ENCODE assay signal across 19 cellular contexts in genomic region chr20:35472209-35472608, GRCh38. TPM values are rescaled to one million over a fixed set of nuclear protein-coding genes. Genes with fewer than 3 reads are reported as not detected.
DNase-seq lines count a peak whose midpoint lies in the region; ATAC-seq lines count a peak whose summit lies in the region.
"Had no signal": no experiment of that assay in that cellular context is flagged by ENCODE, and none has a peak within 500 bp of the region (broad histone marks: within the 10 kb centered on the region; RNA-seq: fewer than 3 reads in every experiment).

No MANE protein-coding gene starts in this region.

- no peak for ATAC-seq in activated naive CD4-positive, alpha-beta T cell treated with anti-CD3 and anti-CD28 coated beads, Interleukin-2, amount 50 U/mL, for 72 hours
- ATAC-seq in effector memory CD8-positive, alpha-beta T cell (replicated peaks): no peak
- peak; percentile 64 for ATAC-seq in stimulated activated memory B cell treated with anti-CD40 and anti-IgM and Interleukin-4, amounts not matched to agents 10 μg/mL and 1 μg/mL and 100 μg/mL, for 72 hours
- no peak for ATAC-seq in GM21529 (IDR thresholded peaks at IDR 0.05; ENCODE audit: unreplicated experiment)
- ATAC-seq: A549 had no signal

- DNase-seq in activated naive CD4-positive, alpha-beta T cell treated with anti-CD3 and anti-CD28 coated beads, Interleukin-2, amount 50 U/mL, for 72 hours (ENCODE audit: low spot score in 2 of 2): no peak
- DNase-seq in effector memory CD8-positive, alpha-beta T cell: no peak
- DNase-seq in DMS53 treated with DMSO at 0.1 percent for 48 hours (lab: John Stamatoyannopoulos, UW; ENCODE audit: unreplicated experiment): no peak
- DNase-seq in activated T-helper 1 cell treated with anti-CD3 and anti-CD28 coated beads, Interleukin-12 subunit alpha, Interleukin-12 subunit beta, Interleukin-2, Interleukin-4 antibody, amounts not matched to agents 30 ng/mL and 10 ng/mL and 1 ng/mL, durations not matched to agents 14 hours and 24 hours and 36 hours (ENCODE audit: low spot score): no peak
- DNase-seq: GF-D8, GOT3, KG1, NCI-H1436, NCI-H2029 treated with DMSO at 0.1 percent for 48 hours, NCI-H510A treated with DMSO at 0.1 percent for 48 hours, RPMI8226, SJCRH30 had no signal

- intact Hi-C loops in activated T-helper 1 cell treated with anti-CD3 and anti-CD28 coated beads, Interleukin-12 subunit alpha, Interleukin-12 subunit beta, Interleukin-2, Interleukin-4 antibody, amounts not matched to agents 30 ng/mL and 10 ng/mL and 1 ng/mL, durations not matched to agents 14 hours and 24 hours and 36 hours (cut with micrococcal nuclease): no loop called here

- H3K36me3 Mint-ChIP-seq in activated naive CD4-positive, alpha-beta T cell treated with anti-CD3 and anti-CD28 coated beads, Interleukin-2, amount 50 U/mL, for 24 hours: no peaks in the 10 kb centered on the region
- H3K36me3 Mint-ChIP-seq in activated naive CD4-positive, alpha-beta T cell treated with anti-CD3 and anti-CD28 coated beads, Interleukin-2, amount 50 U/mL, for 72 hours: no peaks in the 10 kb centered on the region
- H3K36me3 Mint-ChIP-seq in IgD-negative memory B cell: no peaks in the 10 kb centered on the region
- peaks cover 9% of the 10 kb centered on the region for H3K36me3 Mint-ChIP-seq in effector memory CD8-positive, alpha-beta T cell (ENCODE audit: insufficient read depth)
- H3K36me3 Mint-ChIP-seq in stimulated activated memory B cell treated with anti-CD40 and anti-IgM and Interleukin-4, amounts not matched to agents 10 μg/mL and 1 μg/mL and 100 μg/mL, for 72 hours: no peaks in the 10 kb centered on the region
- peaks cover 6% of the 10 kb centered on the region for H3K36me3 Mint-ChIP-seq in activated T-helper 1 cell treated with anti-CD3 and anti-CD28 coated beads, Interleukin-12 subunit alpha, Interleukin-12 subunit beta, Interleukin-2, Interleukin-4 antibody, amounts not matched to agents 30 ng/mL and 10 ng/mL and 1 ng/mL, durations not matched to agents 14 hours and 24 hours and 36 hours (ENCODE audit: low read depth)

- H3K27me3 Mint-ChIP-seq in activated naive CD4-positive, alpha-beta T cell treated with anti-CD3 and anti-CD28 coated beads, Interleukin-2, amount 50 U/mL, for 24 hours: no peaks in the 10 kb centered on the region
- H3K27me3 Mint-ChIP-seq in IgD-negative memory B cell: no peaks in the 10 kb centered on the region
- no peaks in the 10 kb centered on the region for H3K27me3 Mint-ChIP-seq in effector memory CD8-positive, alpha-beta T cell
- no peaks in the 10 kb centered on the region for H3K27me3 Mint-ChIP-seq in stimulated activated memory B cell treated with anti-CD40 and anti-IgM and Interleukin-4, amounts not matched to agents 10 μg/mL and 1 μg/mL and 100 μg/mL, for 72 hours
- no peaks in the 10 kb centered on the region for H3K27me3 Mint-ChIP-seq in activated T-helper 1 cell treated with anti-CD3 and anti-CD28 coated beads, Interleukin-12 subunit alpha, Interleukin-12 subunit beta, Interleukin-2, Interleukin-4 antibody, amounts not matched to agents 30 ng/mL and 10 ng/mL and 1 ng/mL, durations not matched to agents 14 hours and 24 hours and 36 hours (ENCODE audit: insufficient read depth)

- H3K9me3 Mint-ChIP-seq in activated naive CD4-positive, alpha-beta T cell treated with anti-CD3 and anti-CD28 coated beads, Interleukin-2, amount 50 U/mL, for 24 hours: no peaks in the 10 kb centered on the region
- H3K9me3 Mint-ChIP-seq in activated naive CD4-positive, alpha-beta T cell treated with anti-CD3 and anti-CD28 coated beads, Interleukin-2, amount 50 U/mL, for 72 hours: no peaks in the 10 kb centered on the region
- H3K9me3 Mint-ChIP-seq in IgD-negative memory B cell: no peaks in the 10 kb centered on the region
- no peaks in the 10 kb centered on the region for H3K9me3 Mint-ChIP-seq in effector memory CD8-positive, alpha-beta T cell
- H3K9me3 Mint-ChIP-seq in stimulated activated memory B cell treated with anti-CD40 and anti-IgM and Interleukin-4, amounts not matched to agents 10 μg/mL and 1 μg/mL and 100 μg/mL, for 72 hours: no peaks in the 10 kb centered on the region
- no peaks in the 10 kb centered on the region for H3K9me3 Mint-ChIP-seq in activated T-helper 1 cell treated with anti-CD3 and anti-CD28 coated beads, Interleukin-12 subunit alpha, Interleukin-12 subunit beta, Interleukin-2, Interleukin-4 antibody, amounts not matched to agents 30 ng/mL and 10 ng/mL and 1 ng/mL, durations not matched to agents 14 hours and 24 hours and 36 hours
- H3K9me3 Mint-ChIP-seq: CD14-positive monocyte had no signal

- no peaks in the 10 kb centered on the region for H3K4me1 Mint-ChIP-seq in activated naive CD4-positive, alpha-beta T cell treated with anti-CD3 and anti-CD28 coated beads, Interleukin-2, amount 50 U/mL, for 24 hours
- peaks cover 11 to 17% (median 16%) of the 10 kb centered on the region in 3 donors for H3K4me1 Mint-ChIP-seq in IgD-negative memory B cell
- H3K4me1 Mint-ChIP-seq in effector memory CD8-positive, alpha-beta T cell (ENCODE audit: low read depth in 2 of 2): peaks cover 0 to 2% of the 10 kb centered on the region in 2 donors
- peaks cover 10% of the 10 kb centered on the region for H3K4me1 Mint-ChIP-seq in stimulated activated memory B cell treated with anti-CD40 and anti-IgM and Interleukin-4, amounts not matched to agents 10 μg/mL and 1 μg/mL and 100 μg/mL, for 72 hours
- no peaks in the 10 kb centered on the region for H3K4me1 Mint-ChIP-seq in activated T-helper 1 cell treated with anti-CD3 and anti-CD28 coated beads, Interleukin-12 subunit alpha, Interleukin-12 subunit beta, Interleukin-2, Interleukin-4 antibody, amounts not matched to agents 30 ng/mL and 10 ng/mL and 1 ng/mL, durations not matched to agents 14 hours and 24 hours and 36 hours (ENCODE audit: low read depth)

- no peak overlapping the region for H3K4me3 Mint-ChIP-seq in activated naive CD4-positive, alpha-beta T cell treated with anti-CD3 and anti-CD28 coated beads, Interleukin-2, amount 50 U/mL, for 24 hours
- H3K4me3 Mint-ChIP-seq in IgD-negative memory B cell: no peak overlapping the region
- H3K4me3 Mint-ChIP-seq in effector memory CD8-positive, alpha-beta T cell: no peak overlapping the region
- H3K4me3 Mint-ChIP-seq in stimulated activated memory B cell treated with anti-CD40 and anti-IgM and Interleukin-4, amounts not matched to agents 10 μg/mL and 1 μg/mL and 100 μg/mL, for 72 hours: no peak overlapping the region
- H3K4me3 Mint-ChIP-seq in activated T-helper 1 cell treated with anti-CD3 and anti-CD28 coated beads, Interleukin-12 subunit alpha, Interleukin-12 subunit beta, Interleukin-2, Interleukin-4 antibody, amounts not matched to agents 30 ng/mL and 10 ng/mL and 1 ng/mL, durations not matched to agents 14 hours and 24 hours and 36 hours: no peak overlapping the region
- H3K4me3 Mint-ChIP-seq: CD14-positive monocyte had no signal

- peak overlapping the region; percentile 36 for H3K27ac Mint-ChIP-seq in activated naive CD4-positive, alpha-beta T cell treated with anti-CD3 and anti-CD28 coated beads, Interleukin-2, amount 50 U/mL, for 24 hours
- H3K27ac Mint-ChIP-seq in activated naive CD4-positive, alpha-beta T cell treated with anti-CD3 and anti-CD28 coated beads, Interleukin-2, amount 50 U/mL, for 72 hours: peak overlapping the region in 1 of 2 donors; percentile 12
- peak overlapping the region in 2 of 3 donors; percentile 42 to 51 for H3K27ac Mint-ChIP-seq in IgD-negative memory B cell
- peak overlapping the region; percentile 3 to 84 for H3K27ac Mint-ChIP-seq in effector memory CD8-positive, alpha-beta T cell
- H3K27ac Mint-ChIP-seq in stimulated activated memory B cell treated with anti-CD40 and anti-IgM and Interleukin-4, amounts not matched to agents 10 μg/mL and 1 μg/mL and 100 μg/mL, for 72 hours: no peak overlapping the region
- H3K27ac Mint-ChIP-seq in activated T-helper 1 cell treated with anti-CD3 and anti-CD28 coated beads, Interleukin-12 subunit alpha, Interleukin-12 subunit beta, Interleukin-2, Interleukin-4 antibody, amounts not matched to agents 30 ng/mL and 10 ng/mL and 1 ng/mL, durations not matched to agents 14 hours and 24 hours and 36 hours: no peak overlapping the region

RNA-seq across cellular contexts. Expression of gene CEP250, which starts 16.8 kb away (rescaled TPM):
- total RNA-seq in activated naive CD4-positive, alpha-beta T cell treated with anti-CD3 and anti-CD28 coated beads, Interleukin-2, amount 50 U/mL, for 72 hours: 10 to 100 TPM; 62.5 to 74.7 TPM
- 23.1 TPM for polyA plus RNA-seq in IgD-negative memory B cell
- total RNA-seq in activated T-helper 1 cell treated with anti-CD3 and anti-CD28 coated beads, Interleukin-12 subunit alpha, Interleukin-12 subunit beta, Interleukin-2, Interleukin-4 antibody, amounts not matched to agents 30 ng/mL and 10 ng/mL and 1 ng/mL, durations not matched to agents 14 hours and 24 hours and 36 hours: 44.4 and 45.6 TPM in 2 replicates

RNA-seq across cellular contexts. Expression of gene GDF5, which starts 34.2 kb away (rescaled TPM):
- under 1 TPM in 1 of 2 donors, not detected in 1; 0.11 TPM for total RNA-seq in activated naive CD4-positive, alpha-beta T cell treated with anti-CD3 and anti-CD28 coated beads, Interleukin-2, amount 50 U/mL, for 72 hours
- polyA plus RNA-seq in IgD-negative memory B cell: not detected
- total RNA-seq in activated T-helper 1 cell treated with anti-CD3 and anti-CD28 coated beads, Interleukin-12 subunit alpha, Interleukin-12 subunit beta, Interleukin-2, Interleukin-4 antibody, amounts not matched to agents 30 ng/mL and 10 ng/mL and 1 ng/mL, durations not matched to agents 14 hours and 24 hours and 36 hours: not detected in 2 replicates
- total RNA-seq: MCF 10A, SJCRH30 had no signal
- polyA plus RNA-seq: A549, CD14-positive monocyte had no signal

RNA-seq across cellular contexts. Expression of gene C20orf173, which starts 57.2 kb away (rescaled TPM):
- total RNA-seq in activated naive CD4-positive, alpha-beta T cell treated with anti-CD3 and anti-CD28 coated beads, Interleukin-2, amount 50 U/mL, for 72 hours: not detected
- not detected for polyA plus RNA-seq in IgD-negative memory B cell
- not detected in 2 replicates for total RNA-seq in activated T-helper 1 cell treated with anti-CD3 and anti-CD28 coated beads, Interleukin-12 subunit alpha, Interleukin-12 subunit beta, Interleukin-2, Interleukin-4 antibody, amounts not matched to agents 30 ng/mL and 10 ng/mL and 1 ng/mL, durations not matched to agents 14 hours and 24 hours and 36 hours
- total RNA-seq: MCF 10A, SJCRH30 had no signal
- polyA plus RNA-seq: A549, CD14-positive monocyte had no signal

Comparison
In these comparisons a context has a peak if more than half of its experiments do, and no peak if none do; other contexts are left out.
1. H3K27ac Mint-ChIP-seq: peak in activated naive CD4-positive, alpha-beta T cell treated with anti-CD3 and anti-CD28 coated beads, Interleukin-2, amount 50 U/mL, for 24 hours (single experiment), IgD-negative memory B cell (2 of 3) and effector memory CD8-positive, alpha-beta T cell (2 of 2); none in stimulated activated memory B cell treated with anti-CD40 and anti-IgM and Interleukin-4, amounts not matched to agents 10 μg/mL and 1 μg/mL and 100 μg/mL, for 72 hours (single experiment) and activated T-helper 1 cell treated with anti-CD3 and anti-CD28 coated beads, Interleukin-12 subunit alpha, Interleukin-12 subunit beta, Interleukin-2, Interleukin-4 antibody, amounts not matched to agents 30 ng/mL and 10 ng/mL and 1 ng/mL, durations not matched to agents 14 hours and 24 hours and 36 hours (single experiment).